ENCODE assay signal across 8 cellular contexts in the genomic region with DNA sequence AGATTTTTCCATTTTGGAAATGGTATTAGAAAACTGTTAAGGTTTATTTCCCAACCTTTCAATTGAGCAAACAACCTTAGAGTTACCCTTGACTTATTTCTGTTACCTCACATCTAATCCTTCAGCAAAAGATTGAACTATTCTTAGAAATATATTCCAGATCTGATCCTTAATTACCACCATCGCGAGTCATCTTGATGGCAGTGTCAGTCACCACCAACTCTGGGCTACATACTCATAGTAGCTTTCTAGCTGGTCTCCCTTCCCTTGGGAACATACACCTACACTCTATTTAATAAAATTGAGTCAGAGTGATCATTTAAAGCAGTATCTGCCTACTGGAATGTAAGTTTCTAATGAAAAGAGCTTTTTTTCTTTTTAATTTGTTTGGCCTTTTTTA.
"Had no signal": no experiment of that assay in that cellular context is flagged by ENCODE, and none has a peak within 500 bp of the region (broad histone marks: within the 10 kb centered on the region; RNA-seq: fewer than 3 reads in every experiment).

No MANE protein-coding gene starts in this region.

- H3K27ac ChIP-seq: GM23248 had no signal

- H3K4me3 ChIP-seq: GM23248, GM23338, HAP-1 had no signal

- ATAC-seq: GM23338, HCT116 had no signal

- H3K4me2 ChIP-seq: GM23338 had no signal

- DNase-seq: GM23248, GOT3, H7, H9, HFFc6 had no signal

- H3K9ac ChIP-seq: GM23248 had no signal

- H3K36me3 ChIP-seq: HAP-1 had no signal
